Comparison of ENCODE assay signal across 10 cellular contexts in genomic region chr15:52100807-52101206, GRCh38. TPM values are rescaled to one million over a fixed set of nuclear protein-coding genes. Genes with fewer than 3 reads are reported as not detected.
A peak's percentile ranks its signal among the peaks of the same experiment; 100 is the strongest.
DNase-seq lines count a peak whose midpoint lies in the region; ATAC-seq and TF ChIP-seq lines count a peak whose summit lies in the region.
"Had no signal": no experiment of that assay in that cellular context is flagged by ENCODE, and none has a peak within 500 bp of the region (broad histone marks: within the 10 kb centered on the region; RNA-seq: fewer than 3 reads in every experiment).

No MANE protein-coding gene starts in this region.

- H3K27ac Mint-ChIP-seq in mesothelial cell of epicardium = no peak overlapping the region
- H3K27ac Mint-ChIP-seq: activated naive CD8-positive, alpha-beta T cell treated with anti-CD3 and anti-CD28 coated beads, Interleukin-2, amount 10 ng/mL, durations not matched to agents 7 days and 5 days; stimulated activated memory B cell treated with anti-CD40 and anti-IgM and Interleukin-4, amounts not matched to agents 10 μg/mL and 1 μg/mL and 100 μg/mL, for 72 hours had no signal

- no peak overlapping the region for H3K4me3 Mint-ChIP-seq in mesothelial cell of epicardium
- H3K4me3 Mint-ChIP-seq: activated naive CD8-positive, alpha-beta T cell treated with anti-CD3 and anti-CD28 coated beads, Interleukin-2, amount 10 ng/mL, durations not matched to agents 7 days and 5 days; stimulated activated memory B cell treated with anti-CD40 and anti-IgM and Interleukin-4, amounts not matched to agents 10 μg/mL and 1 μg/mL and 100 μg/mL, for 72 hours had no signal

- H3K27me3 Mint-ChIP-seq in mesothelial cell of epicardium (ENCODE audit: low read depth) = no peaks in the 10 kb centered on the region
- H3K27me3 Mint-ChIP-seq: stimulated activated memory B cell treated with anti-CD40 and anti-IgM and Interleukin-4, amounts not matched to agents 10 μg/mL and 1 μg/mL and 100 μg/mL, for 72 hours had no signal

- H3K36me3 Mint-ChIP-seq in mesothelial cell of epicardium = no peaks in the 10 kb centered on the region
- H3K36me3 Mint-ChIP-seq: activated naive CD8-positive, alpha-beta T cell treated with anti-CD3 and anti-CD28 coated beads, Interleukin-2, amount 10 ng/mL, durations not matched to agents 7 days and 5 days; stimulated activated memory B cell treated with anti-CD40 and anti-IgM and Interleukin-4, amounts not matched to agents 10 μg/mL and 1 μg/mL and 100 μg/mL, for 72 hours had no signal

- intact Hi-C loops in Right ventricle myocardium superior (cut with DNase I) = no loop called here

- H3K9me3 Mint-ChIP-seq in mesothelial cell of epicardium = no peaks in the 10 kb centered on the region
- H3K9me3 Mint-ChIP-seq: activated naive CD8-positive, alpha-beta T cell treated with anti-CD3 and anti-CD28 coated beads, Interleukin-2, amount 10 ng/mL, durations not matched to agents 7 days and 5 days had no signal

- TF ChIP-seq CTCF in HFF-Myc (IDR thresholded peaks at IDR 0.05; ENCODE audit: low read depth, low read length, missing control alignments) (no peak), mesothelial cell of epicardium (IDR thresholded peaks at IDR 0.05; ENCODE audit: unreplicated experiment) (no peak)

- H3K4me1 Mint-ChIP-seq in mesothelial cell of epicardium = peaks cover 11% of the 10 kb centered on the region

- DNase-seq in HFF-Myc (ENCODE audit: extremely low read depth, low read depth) (peak; percentile 71), Right ventricle myocardium superior (peak; percentile 91), mesothelial cell of epicardium (ENCODE audit: low spot score in 2 of 2, unreplicated experiment in 2 of 2) (no peak), NCI-H1417 treated with DMSO at 0.1 percent for 48 hours (lab: John Stamatoyannopoulos, UW) (no peak), globus pallidus (ENCODE audit: low spot score) (no peak)
- DNase-seq in stimulated activated CD8-positive, alpha-beta memory T cell treated with anti-CD3 and anti-CD28 coated beads, Interleukin-4, amount 100 ng/mL, for 48 hours = peak; percentile 36
- DNase-seq: activated naive CD8-positive, alpha-beta T cell treated with anti-CD3 and anti-CD28 coated beads, Interleukin-2, amount 10 ng/mL, durations not matched to agents 7 days and 5 days had no signal

- no peak for ATAC-seq in SK-N-SH treated with all-trans-retinoic acid at 6 μM for 48 hours
- ATAC-seq in Right ventricle myocardium superior (ENCODE audit: poor library complexity) = no peak
- no peak for ATAC-seq in GM18517 (IDR thresholded peaks at IDR 0.05; ENCODE audit: unreplicated experiment)
- ATAC-seq: stimulated activated memory B cell treated with anti-CD40 and anti-IgM and Interleukin-4, amounts not matched to agents 10 μg/mL and 1 μg/mL and 100 μg/mL, for 72 hours had no signal

- H3K4me3 ChIP-seq in HFF-Myc (replicated peaks; ENCODE audit: low read depth, low read length) = no peak overlapping the region

TF ChIP-seq in SK-N-SH treated with all-trans-retinoic acid at 6 μM for 48 hours, 23 proteins besides CTCF, POLR2A, EP300 and RAD21:
- TF ChIP-seq ARNTL (CRISPR knock-in tag; IDR thresholded peaks at IDR 0.05; ENCODE audit: borderline replicate concordance, low read depth) = no peak
- TF ChIP-seq ZFP30 (CRISPR knock-in tag; IDR thresholded peaks at IDR 0.05) = no peak
- peak; percentile 71; the same call in 1 of the 2 replicates for TF ChIP-seq ZFP3 (CRISPR knock-in tag; IDR thresholded peaks at IDR 0.05)
- no peak for TF ChIP-seq TCF4 (CRISPR knock-in tag; IDR thresholded peaks at IDR 0.05; ENCODE audit: borderline replicate concordance)

RNA-seq across cellular contexts. Expression of gene BCL2L10, which starts 11.8 kb away (rescaled TPM):
- not detected for total RNA-seq in Right ventricle myocardium superior
- 0.36 TPM in 1 of 3 replicates, not detected in the others for total RNA-seq in mesothelial cell of epicardium

Comparison
In these comparisons a context has a peak if more than half of its experiments do, and no peak if none do; other contexts are left out.
1. DNase-seq: peak in HFF-Myc (single experiment), Right ventricle myocardium superior (single experiment) and stimulated activated CD8-positive, alpha-beta memory T cell treated with anti-CD3 and anti-CD28 coated beads, Interleukin-4, amount 100 ng/mL, for 48 hours (single experiment); none in mesothelial cell of epicardium (0 of 2), NCI-H1417 treated with DMSO at 0.1 percent for 48 hours (single experiment) and globus pallidus (single experiment).